In genomic region chr3:135922903-135923250, GRCh38 we compare ENCODE assay signal across 23 cellular contexts. TPM values are rescaled to one million over a fixed set of nuclear protein-coding genes. Genes with fewer than 3 reads are reported as not detected.
DNase-seq lines count a peak whose midpoint lies in the region; ATAC-seq, FAIRE-seq and TF ChIP-seq lines count a peak whose summit lies in the region.
"Had no signal": no experiment of that assay in that cellular context is flagged by ENCODE, and none has a peak within 500 bp of the region (broad histone marks: within the 10 kb centered on the region; RNA-seq: fewer than 3 reads in every experiment).

No MANE protein-coding gene starts in this region.

- no peaks in the 10 kb centered on the region for H3K4me1 Mint-ChIP-seq in activated CD4-positive, alpha-beta T cell treated with anti-CD3 and anti-CD28 coated beads, Interleukin-2, amount 10 ng/mL, durations not matched to agents 24 days and 14 days
- H3K4me1 Mint-ChIP-seq: CD4-positive, alpha-beta memory T cell had no signal

- no peak overlapping the region for H3K27ac Mint-ChIP-seq in activated CD4-positive, alpha-beta T cell treated with anti-CD3 and anti-CD28 coated beads, Interleukin-2, amount 10 ng/mL, durations not matched to agents 24 days and 14 days
- H3K27ac Mint-ChIP-seq: CD4-positive, alpha-beta memory T cell had no signal

- H3K56ac ChIP-seq in H1 (replicated peaks; ENCODE audit: insufficient read length, low read depth, low read length), result no peak overlapping the region

- H4K8ac ChIP-seq in H1 (ENCODE audit: extremely low read depth, insufficient read depth, low read length), result no peak overlapping the region

- no peak overlapping the region for H2BK120ac ChIP-seq in H1 (replicated peaks; ENCODE audit: low read depth, low read length)

- intact Hi-C loops in activated CD4-positive, alpha-beta T cell treated with anti-CD3 and anti-CD28 coated beads, Interleukin-2, amount 10 ng/mL, durations not matched to agents 24 days and 14 days (cut with micrococcal nuclease), result loop anchor here (10.0 kb wide), 1 partner anchor 122 kb away; no protein-coding TSS in a partner anchor

- no peak overlapping the region for H3K18ac ChIP-seq in H1 (ENCODE audit: extremely low read depth, low read length)

- H3K4ac ChIP-seq in H1 (replicated peaks; ENCODE audit: insufficient read length, low read depth, low read length), result no peak overlapping the region

- H3K23ac ChIP-seq in H1 (ENCODE audit: insufficient read length), result no peak overlapping the region

- no peak for ATAC-seq in GM19035 (IDR thresholded peaks at IDR 0.05; ENCODE audit: unreplicated experiment)
- ATAC-seq in HG03469 (IDR thresholded peaks at IDR 0.05; ENCODE audit: unreplicated experiment), result no peak
- ATAC-seq: HepG2, K562 had no signal

- no peak for TF ChIP-seq EP300 in H1 (IDR thresholded peaks at IDR 0.05; ENCODE audit: borderline replicate concordance in 1 of 2, low read depth in 2 of 2, low read length in 2 of 2)

- no peaks in the 10 kb centered on the region for H3K9me3 Mint-ChIP-seq in activated CD4-positive, alpha-beta T cell treated with anti-CD3 and anti-CD28 coated beads, Interleukin-2, amount 10 ng/mL, durations not matched to agents 24 days and 14 days

- H3K27me3 ChIP-seq in H1 (replicated peaks in 1 of 4; ENCODE audit: control insufficient read depth in 3 of 4, extremely low read depth in 1 of 4, insufficient read depth in 3 of 4, low read length in 3 of 4) (no peaks in the 10 kb centered on the region), hepatocyte (no peaks in the 10 kb centered on the region)
- H3K27me3 ChIP-seq: BLaER1 treated with 17β-estradiol and CSF1 and Interleukin-3, amounts not matched to agents 10 nM and 100 nM; SJCRH30 had no signal

- H2AK5ac ChIP-seq in H1 (ENCODE audit: low read depth, low read length), result no peak overlapping the region

- no peak for FAIRE-seq in H1 (lab: Jason Lieb, UNC)
- FAIRE-seq: GM12891, HepG2, K562 had no signal

- no peak overlapping the region for H4K91ac ChIP-seq in H1 (replicated peaks; ENCODE audit: insufficient read length, low read length)

- no peak overlapping the region for H3K4me3 ChIP-seq in H1 (ENCODE audit: extremely low read depth in 1 of 4, insufficient read depth in 2 of 4, low read depth in 3 of 4, low read length in 4 of 4)
- no peak overlapping the region for H3K4me3 ChIP-seq in hepatocyte
- H3K4me3 ChIP-seq: BLaER1 treated with 17β-estradiol and CSF1 and Interleukin-3, amounts not matched to agents 10 nM and 100 nM; K562; SJCRH30 had no signal

- no peaks in the 10 kb centered on the region for H3K36me3 Mint-ChIP-seq in activated CD4-positive, alpha-beta T cell treated with anti-CD3 and anti-CD28 coated beads, Interleukin-2, amount 10 ng/mL, durations not matched to agents 24 days and 14 days (ENCODE audit: low read depth)
- H3K36me3 Mint-ChIP-seq: CD4-positive, alpha-beta memory T cell had no signal

- no peak overlapping the region for H3K9ac ChIP-seq in H1 (replicated peaks in 1 of 4; ENCODE audit: extremely low read depth in 1 of 4, low read depth in 3 of 4, low read length in 3 of 4)
- H3K9ac ChIP-seq: BLaER1 treated with 17β-estradiol and CSF1 and Interleukin-3, amounts not matched to agents 10 nM and 100 nM had no signal

- no peak overlapping the region for H2BK20ac ChIP-seq in H1 (ENCODE audit: low read length)

- no peaks in the 10 kb centered on the region for H3K79me2 ChIP-seq in H1 (ENCODE audit: control insufficient read depth in 1 of 2, insufficient read depth in 2 of 2, low read length in 2 of 2)
- H3K79me2 ChIP-seq in hepatocyte, result no peaks in the 10 kb centered on the region

- no peak for TF ChIP-seq CTCF in H1 (IDR thresholded peaks at IDR 0.05; ENCODE audit: control extremely low read depth in 1 of 3, insufficient read depth in 1 of 3, low read depth in 1 of 3, low read length in 3 of 3)
- no peak for TF ChIP-seq CTCF in hepatocyte (IDR thresholded peaks at IDR 0.05; ENCODE audit: poor library complexity)

- no peaks in the 10 kb centered on the region for H3K9me2 ChIP-seq in hepatocyte (replicated peaks; ENCODE audit: insufficient read depth)

- H3K27ac ChIP-seq in H1 (ENCODE audit: low read depth, low read length) (no peak overlapping the region), hepatocyte (peak overlapping the region; percentile 44)
- H3K27ac ChIP-seq: BLaER1 treated with 17β-estradiol and CSF1 and Interleukin-3, amounts not matched to agents 10 nM and 100 nM; SJCRH30 had no signal

- H3K9me3 ChIP-seq in H1 (ENCODE audit: insufficient read depth in 2 of 2, low read depth in 1 of 2, low read length in 1 of 2), result no peaks in the 10 kb centered on the region
- no peaks in the 10 kb centered on the region for H3K9me3 ChIP-seq in hepatocyte (ENCODE audit: low read depth)
- H3K9me3 ChIP-seq: BLaER1 treated with 17β-estradiol and CSF1 and Interleukin-3, amounts not matched to agents 10 nM and 100 nM; Caco-2; SJCRH30 had no signal

- no peaks in the 10 kb centered on the region for H3K36me3 ChIP-seq in H1 (ENCODE audit: control insufficient read depth in 2 of 4, insufficient read depth in 4 of 4, low read length in 3 of 4)
- no peaks in the 10 kb centered on the region for H3K36me3 ChIP-seq in hepatocyte (replicated peaks; ENCODE audit: insufficient read depth, low read depth)
- H3K36me3 ChIP-seq: BLaER1 treated with 17β-estradiol and CSF1 and Interleukin-3, amounts not matched to agents 10 nM and 100 nM; SJCRH30 had no signal

- H2BK15ac ChIP-seq in H1 (ENCODE audit: low read length), result no peak overlapping the region

- no peak overlapping the region for H4K5ac ChIP-seq in H1 (ENCODE audit: insufficient read length, low read depth, low read length)

- H3K27me3 Mint-ChIP-seq in activated CD4-positive, alpha-beta T cell treated with anti-CD3 and anti-CD28 coated beads, Interleukin-2, amount 10 ng/mL, durations not matched to agents 24 days and 14 days, result peaks cover 2% of the 10 kb centered on the region

- CTCF ChIA-PET in H1 (lab: Charles Lee; ENCODE audit: partially characterized antibody), result interaction anchor here (2.0 to 11.1 kb wide), 2 partner anchors 17 to 120 kb away, joined by 12 to 125 read pairs; no protein-coding TSS in a partner anchor

- peak; percentile 18 for DNase-seq in activated CD4-positive, alpha-beta T cell treated with anti-CD3 and anti-CD28 coated beads, Interleukin-2, amount 10 ng/mL, durations not matched to agents 24 days and 14 days
- DNase-seq in activated CD4-positive, alpha-beta T cell treated with anti-CD3 and anti-CD28 coated beads, Interleukin-2, amount 50 U/mL, for 1 hour, result no peak
- DNase-seq in H1 (ENCODE audit: low read depth in 1 of 2, low spot score in 2 of 2) (no peak), hepatocyte (ENCODE audit: low spot score) (no peak), EL (no peak), NCI-H1092 (lab: John Stamatoyannopoulos, UW) (no peak)
- DNase-seq: 8988T; Caco-2; CD4-positive, alpha-beta memory T cell; DND-41; NCI-H1092 treated with DMSO at 0.1 percent for 48 hours; NCI-H1436 treated with DMSO at 0.1 percent for 48 hours; NCI-H1930; NCI-H510A; NCI-H774; NK-92 treated with Interleukin-12 subunit alpha and Interleukin-12 subunit beta, amount 100 ng/mL, for 24 hours; SJCRH30 had no signal

- H2BK5ac ChIP-seq in H1 (ENCODE audit: low read depth, low read length), result no peak overlapping the region

- H3K23me2 ChIP-seq in H1 (ENCODE audit: low read depth, low read length), result no peaks in the 10 kb centered on the region

- 100% methylated on average over 3 of the region's 3 CpGs; no CpG with 5 or more reads in 1 of the 2 experiments for WGBS in H1 (ENCODE audit: extremely low coverage in 1 of 2, insufficient coverage in 1 of 2, insufficient read length in 1 of 2, insufficient replicate concordance in 2 of 2, low coverage in 1 of 2, low lambda C conversion rate in 2 of 2, missing lambda C conversion rate in 1 of 2), 2 experiments
- 93% methylated on average over 3 of the region's 3 CpGs for WGBS in hepatocyte (ENCODE audit: low lambda C conversion rate, missing lambda C conversion rate)

- H3K4me2 ChIP-seq in H1 (ENCODE audit: insufficient read depth in 1 of 2, low read depth in 2 of 2, low read length in 2 of 2), result no peak overlapping the region
- no peak overlapping the region for H3K4me2 ChIP-seq in hepatocyte
- H3K4me2 ChIP-seq: BLaER1 treated with 17β-estradiol and CSF1 and Interleukin-3, amounts not matched to agents 10 nM and 100 nM had no signal

- no peak overlapping the region for H3K4me3 Mint-ChIP-seq in activated CD4-positive, alpha-beta T cell treated with anti-CD3 and anti-CD28 coated beads, Interleukin-2, amount 10 ng/mL, durations not matched to agents 24 days and 14 days
- H3K4me3 Mint-ChIP-seq: CD4-positive, alpha-beta memory T cell had no signal

- H3K4me1 ChIP-seq in H1 (replicated peaks in 1 of 4; ENCODE audit: control insufficient read depth in 3 of 4, insufficient read depth in 4 of 4, low read length in 3 of 4), result peaks cover 0 to 2% (median 0%) of the 10 kb centered on the region in 4 experiments; a peak in 1 of 7 replicates
- H3K4me1 ChIP-seq in hepatocyte (ENCODE audit: insufficient read depth), result no peaks in the 10 kb centered on the region
- H3K4me1 ChIP-seq: BLaER1 treated with 17β-estradiol and CSF1 and Interleukin-3, amounts not matched to agents 10 nM and 100 nM; Caco-2; SJCRH30 had no signal

- peak overlapping the region; percentile 42; the same call in 1 of the 2 replicates for H2AFZ ChIP-seq in H1 (ENCODE audit: low read length)
- H2AFZ ChIP-seq in hepatocyte, result no peak overlapping the region

- no peak for TF ChIP-seq RAD21 in H1 (IDR thresholded peaks at IDR 0.05 in 1 of 2, conservative IDR thresholded peaks at IDR 0.05 in 1 of 2; ENCODE audit: low read depth in 2 of 2, low read length in 2 of 2)

- H3K79me1 ChIP-seq in H1 (ENCODE audit: low read depth, low read length), result no peaks in the 10 kb centered on the region

- no peak for TF ChIP-seq POLR2A in H1 (IDR thresholded peaks at IDR 0.05; ENCODE audit: control extremely low read depth in 1 of 2, low read depth in 2 of 2, low read length in 2 of 2)

- no peaks in the 10 kb centered on the region for H4K20me1 ChIP-seq in H1 (replicated peaks in 1 of 2; ENCODE audit: control insufficient read depth in 1 of 2, insufficient read depth in 2 of 2, low read length in 2 of 2)
- no peaks in the 10 kb centered on the region for H4K20me1 ChIP-seq in hepatocyte (ENCODE audit: insufficient read depth, poor library complexity, severe bottlenecking)
- H4K20me1 ChIP-seq: BLaER1 treated with 17β-estradiol and CSF1 and Interleukin-3, amounts not matched to agents 10 nM and 100 nM had no signal

- POLR2A ChIA-PET in H1 (lab: Charles Lee; ENCODE audit: partially characterized antibody), result interaction anchor here (1.6 kb wide), 1 partner anchor 114 kb away, joined by 4 read pairs; no protein-coding TSS in a partner anchor

- no peak overlapping the region for H3K14ac ChIP-seq in H1 (ENCODE audit: insufficient read length)

- H2BK12ac ChIP-seq in H1 (ENCODE audit: low read depth, low read length), result no peak overlapping the region

RNA-seq across cellular contexts. Expression of gene PPP2R3A, which starts 42.7 kb away (rescaled TPM):
- 0.28 and 0.49 TPM in 2 replicates for total RNA-seq in activated CD4-positive, alpha-beta T cell treated with anti-CD3 and anti-CD28 coated beads, Interleukin-2, amount 10 ng/mL, durations not matched to agents 24 days and 14 days
- total RNA-seq in H1 (2021; fragmentation: NEBNext Ultra II Directional; extraction: Animal tissue kit (Norgen Biotek cat#: 25700)), result 14.0 and 15.2 TPM in 2 replicates
- polyA plus RNA-seq in H1 (2011; rRNA removed), result 2.9 and 4.1 TPM in 2 replicates
- polyA plus RNA-seq in H1 (2011; cell fraction: cytosol; rRNA removed), result 5.1 TPM
- polyA plus RNA-seq in H1 (2011; cell fraction: nucleus; rRNA removed), result 7.8 TPM
- 7.0 to 10.9 TPM (median 8.4 TPM) in 4 replicates for polyA plus RNA-seq in H1 (2012, experiment 1 of 2)
- polyA plus RNA-seq in H1 (2012, experiment 2 of 2), result 0.41 TPM
- polyA plus RNA-seq in H1 (2013, experiment 1 of 2), result 8.2 TPM
- 7.4 TPM for polyA plus RNA-seq in H1 (2013, experiment 2 of 2)
- polyA minus RNA-seq in H1 (2011; rRNA and poly(A)+ RNA removed), result 35.0 and 41.2 TPM in 2 replicates
- polyA minus RNA-seq in H1 (2011; cell fraction: cytosol; rRNA and poly(A)+ RNA removed), result 11.2 TPM
- polyA minus RNA-seq in H1 (2011; cell fraction: nucleus; rRNA and poly(A)+ RNA removed), result 45.9 TPM
- 20.2 and 22.0 TPM in 2 replicates for total RNA-seq in hepatocyte
- polyA plus RNA-seq in hepatocyte, result 6.7 and 7.9 TPM in 2 replicates

Comparison
In these comparisons a context has a peak if more than half of its experiments do, and no peak if none do; other contexts are left out.
1. RNA of gene PPP2R3A, which starts 42.7 kb away (total RNA-seq): 20.2 to 22.0 TPM in hepatocyte and 14.0 to 15.2 TPM in H1; 0.28 to 0.49 TPM in activated CD4-positive, alpha-beta T cell treated with anti-CD3 and anti-CD28 coated beads, Interleukin-2, amount 10 ng/mL, durations not matched to agents 24 days and 14 days; every median in the first group is over 10 times any median in the second.